Comparison of ENCODE assay signal across 19 cellular contexts in the genomic region with DNA sequence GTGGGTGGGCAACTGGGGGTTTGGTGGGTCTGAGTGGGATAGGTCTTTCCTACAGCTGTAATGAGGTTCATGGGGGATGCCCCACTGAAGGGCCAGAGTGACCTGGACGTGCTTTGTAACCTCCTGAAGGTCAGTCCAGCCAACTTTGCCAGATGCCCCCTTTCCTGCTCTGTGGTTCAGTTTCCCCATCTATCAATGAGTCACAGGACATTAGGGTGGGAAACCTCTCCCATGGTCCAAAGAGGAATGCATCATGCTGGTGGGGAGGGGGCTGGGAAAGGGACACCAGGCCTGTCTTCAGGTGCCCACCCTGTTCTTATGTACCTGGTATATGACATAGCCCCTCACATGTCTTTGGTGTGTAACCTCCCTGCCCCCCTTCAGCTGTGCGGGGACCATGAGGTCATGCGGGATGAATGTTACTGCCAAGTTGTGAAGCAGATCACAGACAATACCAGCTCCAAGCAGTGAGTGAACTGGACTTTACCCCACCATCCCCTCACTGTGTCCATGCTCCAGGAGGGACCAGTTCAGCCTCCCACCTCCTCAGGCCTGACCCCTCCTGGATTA. TPM values are rescaled to one million over a fixed set of nuclear protein-coding genes. Genes with fewer than 3 reads are reported as not detected.
DNase-seq lines count a peak whose midpoint lies in the region; ATAC-seq and TF ChIP-seq lines count a peak whose summit lies in the region.
"Had no signal": no experiment of that assay in that cellular context is flagged by ENCODE, and none has a peak within 500 bp of the region (broad histone marks: within the 10 kb centered on the region; RNA-seq: fewer than 3 reads in every experiment).

No MANE protein-coding gene starts in this region.

- no peaks in the 10 kb centered on the region for H3K79me1 ChIP-seq in mesenchymal stem cell (replicated peaks; ENCODE audit: low read length, poor library complexity, severe bottlenecking)

- H3K9me3 ChIP-seq in mammary epithelial cell (replicated peaks; ENCODE audit: insufficient read depth, low read length) = no peaks in the 10 kb centered on the region
- no peaks in the 10 kb centered on the region for H3K9me3 ChIP-seq in mesenchymal stem cell (ENCODE audit: control insufficient read depth, low read length)
- H3K9me3 ChIP-seq: A549, Caco-2, tibial artery had no signal

- no peak overlapping the region for H3K27ac ChIP-seq in mammary epithelial cell (ENCODE audit: insufficient read depth, low read depth, low read length)
- H3K27ac ChIP-seq in mesenchymal stem cell (ENCODE audit: low read length, poor library complexity, severe bottlenecking) = no peak overlapping the region
- H3K27ac ChIP-seq: A549, KMS-11 had no signal

- in situ Hi-C loops in mammary epithelial cell (cut with MboI; ENCODE audit: low sequenced_read_pairs in 2 of 2) = no loop called here

- H3K36me3 Mint-ChIP-seq in MCF 10A (ENCODE audit: insufficient read depth, unreplicated experiment) (no peaks in the 10 kb centered on the region), CD14-positive monocyte (no peaks in the 10 kb centered on the region)
- H3K36me3 Mint-ChIP-seq in activated naive CD8-positive, alpha-beta T cell treated with anti-CD3 and anti-CD28 coated beads, Interleukin-2, amount 10 ng/mL, durations not matched to agents 7 days and 5 days = peaks cover 1% of the 10 kb centered on the region

- POLR2A ChIA-PET in MCF 10A (lab: Yijun Ruan, JAX) = no interaction called here
- POLR2A ChIA-PET in activated naive CD8-positive, alpha-beta T cell treated with anti-CD3 and anti-CD28 coated beads, Interleukin-2, amount 10 ng/mL, durations not matched to agents 7 days and 5 days (lab: Charles Lee) = interaction anchor here (1.8 kb wide), 1 partner anchor 24 kb away, joined by 14 read pairs; the partner anchor contains the start of gene ALKBH5

- dilution Hi-C loops in mammary epithelial cell (cut with HindIII; ENCODE audit: low sequenced_read_pairs) = no loop called here

- no peaks in the 10 kb centered on the region for H3K79me2 ChIP-seq in mammary epithelial cell (ENCODE audit: insufficient read depth, low read length)

- H3K27me3 Mint-ChIP-seq in MCF 10A (ENCODE audit: insufficient read depth, unreplicated experiment) (no peaks in the 10 kb centered on the region), CD14-positive monocyte (ENCODE audit: low read depth in 3 of 3) (peaks cover 0 to 6% (median 5%) of the 10 kb centered on the region in 3 donors)
- H3K27me3 Mint-ChIP-seq in activated naive CD8-positive, alpha-beta T cell treated with anti-CD3 and anti-CD28 coated beads, Interleukin-2, amount 10 ng/mL, durations not matched to agents 7 days and 5 days = no peaks in the 10 kb centered on the region

- H3K14ac ChIP-seq in mesenchymal stem cell (ENCODE audit: low read length in 2 of 2) = no peak overlapping the region

- ATAC-seq in activated naive CD8-positive, alpha-beta T cell treated with anti-CD3 and anti-CD28 coated beads, Interleukin-2, amount 10 ng/mL, durations not matched to agents 7 days and 5 days (ENCODE audit: low read depth) = no peak
- no peak for ATAC-seq in HG02884 (IDR thresholded peaks at IDR 0.05; ENCODE audit: unreplicated experiment)
- ATAC-seq in GM19463 (IDR thresholded peaks at IDR 0.05; ENCODE audit: unreplicated experiment) = no peak
- ATAC-seq: A549, Right ventricle myocardium inferior had no signal

- H2BK120ac ChIP-seq in mesenchymal stem cell (ENCODE audit: low read depth, low read length) = no peak overlapping the region

- no peak overlapping the region for H3K23ac ChIP-seq in mesenchymal stem cell (ENCODE audit: low read length in 2 of 2)

- intact Hi-C loops in MCF 10A (cut with micrococcal nuclease) = no loop called here
- intact Hi-C loops in mammary epithelial cell (cut with micrococcal nuclease) = loop anchor here (2.0 kb wide), 1 partner anchor 23 kb away; the partner anchor contains the start of gene ALKBH5
- intact Hi-C loops in CD14-positive monocyte (cut with micrococcal nuclease) = no loop called here

- BruUV-seq in MCF 10A (replicated peaks; lab: Mats Ljungman, UMichigan) = no TSS peak
- no TSS peak for BruUV-seq in mammary epithelial cell (replicated peaks; lab: Mats Ljungman, UMichigan)

- no peaks in the 10 kb centered on the region for H4K20me1 ChIP-seq in mammary epithelial cell (ENCODE audit: insufficient read depth, low read length)

- H3K27ac Mint-ChIP-seq in MCF 10A (ENCODE audit: low read depth, unreplicated experiment) (no peak overlapping the region), CD14-positive monocyte (peak overlapping the region in 3 of 7 donors; percentile 9 to 68 (median 64))
- peak overlapping the region; percentile 79 for H3K27ac Mint-ChIP-seq in activated naive CD8-positive, alpha-beta T cell treated with anti-CD3 and anti-CD28 coated beads, Interleukin-2, amount 10 ng/mL, durations not matched to agents 7 days and 5 days

- H3K4me3 ChIP-seq in mammary epithelial cell (replicated peaks in 1 of 3; ENCODE audit: insufficient read depth in 1 of 3, low read depth in 2 of 3, low read length in 3 of 3) (no peak overlapping the region), mesenchymal stem cell (ENCODE audit: insufficient read depth in 1 of 2, low read depth in 1 of 2, low read length in 2 of 2) (no peak overlapping the region)
- H3K4me3 ChIP-seq: A549, lung had no signal

- no peak overlapping the region for H2BK5ac ChIP-seq in mesenchymal stem cell (ENCODE audit: low read depth, low read length, poor library complexity, severe bottlenecking)

- no peak overlapping the region for H3K4me2 ChIP-seq in mammary epithelial cell (ENCODE audit: insufficient read depth, low read depth, low read length)
- no peak overlapping the region for H3K4me2 ChIP-seq in mesenchymal stem cell (ENCODE audit: low read length, poor library complexity, severe bottlenecking)
- H3K4me2 ChIP-seq: A549, KMS-11 had no signal

- TF ChIP-seq CTCF in MCF 10A (IDR thresholded peaks at IDR 0.05; ENCODE audit: unreplicated experiment) (no peak), mammary epithelial cell (conservative IDR thresholded peaks at IDR 0.05 in 1 of 2, IDR thresholded peaks at IDR 0.05 in 1 of 2; ENCODE audit: extremely low read depth in 1 of 2, insufficient read depth in 1 of 2, low read depth in 1 of 2, low read length in 2 of 2) (no peak), CD14-positive monocyte (IDR thresholded peaks at IDR 0.05) (no peak)

- H3K27me3 ChIP-seq in mammary epithelial cell (ENCODE audit: insufficient read depth, low read length) (no peaks in the 10 kb centered on the region), mesenchymal stem cell (ENCODE audit: control insufficient read depth in 1 of 2, insufficient read depth in 1 of 2, low read length in 2 of 2) (no peaks in the 10 kb centered on the region)
- H3K27me3 ChIP-seq: tibial artery had no signal

- H3K4ac ChIP-seq in mesenchymal stem cell (ENCODE audit: low read depth in 1 of 2, low read length in 2 of 2) = no peak overlapping the region

- no peak for DNase-seq in MCF 10A (ENCODE audit: unreplicated experiment)
- DNase-seq in mammary epithelial cell = no peak
- no peak for DNase-seq in activated naive CD8-positive, alpha-beta T cell treated with anti-CD3 and anti-CD28 coated beads, Interleukin-2, amount 10 ng/mL, durations not matched to agents 7 days and 5 days
- peak; percentile 35 for DNase-seq in mesenchymal stem cell
- no peak for DNase-seq in CD14-positive monocyte (ENCODE audit: low spot score)
- DNase-seq in NCI-H2107 (lab: John Stamatoyannopoulos, UW) = no peak
- DNase-seq: activated T-cell treated with anti-CD3 and anti-CD28 coated beads for 4 hours; amniotic stem cell; Caco-2; HFFc6; NCI-H226; stimulated activated CD4-positive, alpha-beta T cell treated with anti-CD3 and anti-CD28 coated beads, Interleukin-4, amount 100 ng/mL, for 24 hours; tibial artery had no signal

- no peak overlapping the region for H2AK5ac ChIP-seq in mesenchymal stem cell (ENCODE audit: low read length, severe bottlenecking)

- no peaks in the 10 kb centered on the region for H3K9me3 Mint-ChIP-seq in MCF 10A (ENCODE audit: unreplicated experiment)
- no peaks in the 10 kb centered on the region for H3K9me3 Mint-ChIP-seq in activated naive CD8-positive, alpha-beta T cell treated with anti-CD3 and anti-CD28 coated beads, Interleukin-2, amount 10 ng/mL, durations not matched to agents 7 days and 5 days
- H3K9me3 Mint-ChIP-seq in CD14-positive monocyte = no peaks in the 10 kb centered on the region
- H3K9me3 Mint-ChIP-seq: HFFc6 had no signal

- no peak overlapping the region for H2BK12ac ChIP-seq in mesenchymal stem cell (ENCODE audit: low read length in 2 of 2)

- H2BK15ac ChIP-seq in mesenchymal stem cell (ENCODE audit: low read depth, poor library complexity, severe bottlenecking) = no peak overlapping the region

- peaks cover 11% of the 10 kb centered on the region for H3K4me1 Mint-ChIP-seq in MCF 10A (ENCODE audit: insufficient read depth, unreplicated experiment)
- H3K4me1 Mint-ChIP-seq in activated naive CD8-positive, alpha-beta T cell treated with anti-CD3 and anti-CD28 coated beads, Interleukin-2, amount 10 ng/mL, durations not matched to agents 7 days and 5 days = peaks cover 12% of the 10 kb centered on the region
- peaks cover 14% of the 10 kb centered on the region for H3K4me1 Mint-ChIP-seq in CD14-positive monocyte

- WGBS in mammary epithelial cell (ENCODE audit: low coverage, missing lambda C conversion rate) = 100% methylated on average over 2 of the region's 3 CpGs
- 68% methylated on average over 3 of the region's 3 CpGs for WGBS in mesenchymal stem cell

- no peak overlapping the region for H4K8ac ChIP-seq in mesenchymal stem cell (ENCODE audit: low read length)

- H3K4me1 ChIP-seq in mammary epithelial cell (ENCODE audit: insufficient read depth, low read length) (peaks cover 10% of the 10 kb centered on the region), mesenchymal stem cell (ENCODE audit: control insufficient read depth, insufficient read depth, low read depth, low read length) (peaks cover 11% of the 10 kb centered on the region)

- peak overlapping the region; percentile 54 for H3K4me3 Mint-ChIP-seq in MCF 10A (ENCODE audit: unreplicated experiment)
- H3K4me3 Mint-ChIP-seq in activated naive CD8-positive, alpha-beta T cell treated with anti-CD3 and anti-CD28 coated beads, Interleukin-2, amount 10 ng/mL, durations not matched to agents 7 days and 5 days = no peak overlapping the region
- no peak overlapping the region for H3K4me3 Mint-ChIP-seq in CD14-positive monocyte
- H3K4me3 Mint-ChIP-seq: HFFc6 had no signal

- CTCF ChIA-PET in MCF 10A (lab: Yijun Ruan, JAX) = interaction anchor here (1.2 kb wide), 1 partner anchor 18 kb away, joined by 3 read pairs; no protein-coding TSS in a partner anchor
- CTCF ChIA-PET in mammary epithelial cell (lab: Charles Lee; ENCODE audit: low non-redundant PET) = no interaction called here

- H3K18ac ChIP-seq in mesenchymal stem cell (ENCODE audit: low read depth in 1 of 2, low read length in 2 of 2) = no peak overlapping the region

- no peak overlapping the region for H4K91ac ChIP-seq in mesenchymal stem cell (ENCODE audit: low read length)

- H3K36me3 ChIP-seq in mammary epithelial cell (ENCODE audit: insufficient read depth, low read length) = no peaks in the 10 kb centered on the region
- no peaks in the 10 kb centered on the region for H3K36me3 ChIP-seq in mesenchymal stem cell (ENCODE audit: control insufficient read depth in 1 of 2, insufficient read depth in 2 of 2, low read depth in 1 of 2, low read length in 2 of 2)
- H3K36me3 ChIP-seq: tibial artery had no signal

- no peak overlapping the region for H2AFZ ChIP-seq in mammary epithelial cell (ENCODE audit: low read depth, low read length)
- no peak overlapping the region for H2AFZ ChIP-seq in mesenchymal stem cell (ENCODE audit: low read depth, low read length)

- no peak overlapping the region for H3K9ac ChIP-seq in mammary epithelial cell (ENCODE audit: insufficient read depth, low read length)
- H3K9ac ChIP-seq in mesenchymal stem cell (ENCODE audit: low read length) = peak overlapping the region; percentile 3
- H3K9ac ChIP-seq: KMS-11 had no signal

RNA-seq across cellular contexts. Expression of gene ALKBH5, which starts 24.0 kb away (rescaled TPM):
- total RNA-seq in MCF 10A (2022) (69.5 and 85.1 TPM in 2 replicates), mammary epithelial cell (100 to 1,000 TPM in 1 of 2 donors, 10 to 100 TPM in 1; 87.7 to 118 TPM)
- polyA plus RNA-seq in mammary epithelial cell (79.1 TPM), CD14-positive monocyte (10 to 100 TPM; 78.9 to 79.1 TPM)
- 150 TPM for polyA minus RNA-seq in mammary epithelial cell
- total RNA-seq in activated naive CD8-positive, alpha-beta T cell treated with anti-CD3 and anti-CD28 coated beads, Interleukin-2, amount 10 ng/mL, durations not matched to agents 7 days and 5 days = 100 to 1,000 TPM; 133 to 134 TPM
- 51.3 TPM for polyA plus RNA-seq in mesenchymal stem cell (2013, experiment 1 of 2)
- polyA plus RNA-seq in mesenchymal stem cell (2013, experiment 2 of 2) = 51.2 TPM

RNA-seq across cellular contexts. Expression of gene MYO15A, which starts 51.1 kb away (rescaled TPM):
- total RNA-seq in MCF 10A (2022) = 0.20 and 1.1 TPM in 2 replicates
- total RNA-seq in mammary epithelial cell = under 1 TPM; 0.67 to 0.87 TPM
- polyA plus RNA-seq in mammary epithelial cell = 0.69 TPM
- polyA minus RNA-seq in mammary epithelial cell = not detected
- 1 to 10 TPM; 1.0 TPM for total RNA-seq in activated naive CD8-positive, alpha-beta T cell treated with anti-CD3 and anti-CD28 coated beads, Interleukin-2, amount 10 ng/mL, durations not matched to agents 7 days and 5 days
- 0.29 TPM for polyA plus RNA-seq in mesenchymal stem cell (2013, experiment 1 of 2)
- polyA plus RNA-seq in mesenchymal stem cell (2013, experiment 2 of 2) = 0.22 TPM
- polyA plus RNA-seq in CD14-positive monocyte = under 1 TPM; 0.31 to 0.56 TPM
- total RNA-seq: Caco-2 had no signal
